In the genomic region with DNA sequence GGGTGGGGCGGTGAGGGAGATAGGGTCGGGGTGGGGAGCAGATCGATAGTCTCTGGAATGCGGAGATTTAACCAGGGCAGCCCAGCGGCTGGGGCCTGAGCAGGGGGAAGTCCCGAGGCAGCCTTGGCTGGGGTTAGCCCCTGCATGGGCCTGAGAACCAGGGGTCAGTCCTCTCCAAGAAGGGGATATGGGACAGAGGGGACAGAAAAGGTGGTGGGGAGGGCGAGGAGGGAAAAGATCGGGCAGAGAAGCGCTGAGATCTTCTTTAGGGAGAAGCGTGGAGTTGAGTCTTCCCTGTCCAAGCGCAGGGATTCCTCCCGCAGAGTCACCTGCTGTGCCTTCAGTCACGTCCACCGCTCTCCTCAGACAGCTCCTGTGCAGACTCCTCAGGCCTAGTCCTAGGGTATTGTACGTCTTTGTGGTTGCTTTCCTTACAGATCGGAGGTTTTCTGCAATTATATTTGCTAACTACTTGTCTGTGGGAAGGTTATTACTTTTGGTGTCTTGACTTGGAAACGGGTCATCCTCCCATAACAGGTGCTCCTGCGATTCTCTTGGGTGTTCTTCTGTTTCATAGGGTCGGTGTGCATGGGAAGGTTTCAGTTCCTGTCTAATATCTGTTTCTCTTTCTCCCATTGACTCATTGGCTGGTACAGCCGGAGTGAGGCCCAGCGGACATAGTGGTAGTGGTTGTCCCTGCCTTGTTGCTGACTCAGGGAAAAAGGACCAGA, we compare ENCODE assay signal across 9 cellular contexts. TPM values are rescaled to one million over a fixed set of nuclear protein-coding genes. Genes with fewer than 3 reads are reported as not detected.
DNase-seq lines count a peak whose midpoint lies in the region; ATAC-seq and TF ChIP-seq lines count a peak whose summit lies in the region.
"Had no signal": no experiment of that assay in that cellular context is flagged by ENCODE, and none has a peak within 500 bp of the region (broad histone marks: within the 10 kb centered on the region; RNA-seq: fewer than 3 reads in every experiment).

No MANE protein-coding gene starts in this region.

- no peak overlapping the region for H3K27ac ChIP-seq in endodermal cell (ENCODE audit: low read depth, low read length)

- no peaks in the 10 kb centered on the region for H3K9me3 ChIP-seq in mucosa of descending colon
- H3K9me3 ChIP-seq in endodermal cell (ENCODE audit: control insufficient read depth, low read length) = no peaks in the 10 kb centered on the region

- intact Hi-C loops in mucosa of descending colon (cut with DNase I, micrococcal nuclease) = no loop called here

- H3K4me1 ChIP-seq in mucosa of descending colon (ENCODE audit: low read depth) (peaks cover 4% of the 10 kb centered on the region), endodermal cell (ENCODE audit: control insufficient read depth, insufficient read depth, low read length) (peaks cover 5% of the 10 kb centered on the region)

- no peaks in the 10 kb centered on the region for H3K9me3 Mint-ChIP-seq in endodermal cell

- no peaks in the 10 kb centered on the region for H3K27me3 Mint-ChIP-seq in endodermal cell (ENCODE audit: insufficient read depth)

- H3K4me1 Mint-ChIP-seq in endodermal cell = peaks cover 14% of the 10 kb centered on the region

- WGBS in endodermal cell (ENCODE audit: insufficient coverage in 1 of 2, insufficient read length in 1 of 2), 2 experiments = 60 to 63% methylated on average over 11 to 20 of the region's 21 CpGs

- H3K4me3 Mint-ChIP-seq in endodermal cell = no peak overlapping the region

- no peaks in the 10 kb centered on the region for H3K27me3 ChIP-seq in endodermal cell (ENCODE audit: control insufficient read depth, insufficient read depth, low read length, poor library complexity, severe bottlenecking)

- H3K36me3 ChIP-seq in mucosa of descending colon (ENCODE audit: low read depth) = no peaks in the 10 kb centered on the region
- no peaks in the 10 kb centered on the region for H3K36me3 ChIP-seq in endodermal cell (ENCODE audit: control insufficient read depth, insufficient read depth, low read length)

- peak; percentile 77 for ATAC-seq in HG02852 (IDR thresholded peaks at IDR 0.05; ENCODE audit: unreplicated experiment)
- peak; percentile 19 for ATAC-seq in mucosa of descending colon

- DNase-seq in activated CD4-positive, alpha-beta T cell treated with anti-CD3 and anti-CD28 coated beads for 48 hours = peak; percentile 23
- no peak for DNase-seq in activated CD4-positive, alpha-beta T cell treated with anti-CD3 and anti-CD28 coated beads, Interleukin-2, amount 50 U/mL, for 1 hour
- peak; percentile 27 for DNase-seq in UCSD-AML1 (lab: John Stamatoyannopoulos, UW; ENCODE audit: unreplicated experiment)
- peak in 1 of 3 donors; percentile 32 for DNase-seq in mucosa of descending colon
- DNase-seq in SHP77 treated with DMSO at 0.1 percent for 48 hours (lab: John Stamatoyannopoulos, UW) = no peak
- DNase-seq in endodermal cell = no peak
- DNase-seq in NCI-H446 (lab: John Stamatoyannopoulos, UW) = no peak

- no peak overlapping the region for H3K9ac ChIP-seq in endodermal cell (ENCODE audit: extremely low read depth, low read length, poor library complexity, severe bottlenecking)

- TF ChIP-seq CTCF in mucosa of descending colon (IDR thresholded peaks at IDR 0.05) (no peak), endodermal cell (conservative IDR thresholded peaks at IDR 0.05) (no peak)

- no peaks in the 10 kb centered on the region for H3K36me3 Mint-ChIP-seq in endodermal cell (ENCODE audit: low read depth)

- H3K4me3 ChIP-seq in mucosa of descending colon (no peak overlapping the region), endodermal cell (ENCODE audit: low read length) (no peak overlapping the region)

- H3K27ac Mint-ChIP-seq in endodermal cell = no peak overlapping the region

RNA-seq across cellular contexts. Expression of a gene that starts 1.0 kb away (rescaled TPM):
- total RNA-seq in mucosa of descending colon = 1 to 10 TPM; 3.7 to 7.0 (median 5.2) TPM
- total RNA-seq in endodermal cell = not detected
- not detected for polyA plus RNA-seq in endodermal cell (2013, experiment 1 of 2)
- not detected for polyA plus RNA-seq in endodermal cell (2013, experiment 2 of 2)
- polyA plus RNA-seq: AG04450 had no signal

RNA-seq across cellular contexts. Expression of a gene that starts 35.5 kb away (rescaled TPM):
- total RNA-seq in mucosa of descending colon = 100 to 1,000 TPM in 2 of 3 donors, 10 to 100 TPM in 1; 62.2 to 172 (median 139) TPM
- 10 to 100 TPM; 57.0 to 73.4 TPM for total RNA-seq in endodermal cell
- polyA plus RNA-seq in endodermal cell (2013, experiment 1 of 2) = 24.5 TPM
- 23.3 TPM for polyA plus RNA-seq in endodermal cell (2013, experiment 2 of 2)

Comparison
In these comparisons a context has a peak if more than half of its experiments do, and no peak if none do; other contexts are left out.
1. DNase-seq: peak in activated CD4-positive, alpha-beta T cell treated with anti-CD3 and anti-CD28 coated beads for 48 hours (single experiment) and UCSD-AML1 (single experiment); none in activated CD4-positive, alpha-beta T cell treated with anti-CD3 and anti-CD28 coated beads, Interleukin-2, amount 50 U/mL, for 1 hour (single experiment), SHP77 treated with DMSO at 0.1 percent for 48 hours (single experiment), endodermal cell (single experiment) and NCI-H446 (0 of 2).